In the genomic region with DNA sequence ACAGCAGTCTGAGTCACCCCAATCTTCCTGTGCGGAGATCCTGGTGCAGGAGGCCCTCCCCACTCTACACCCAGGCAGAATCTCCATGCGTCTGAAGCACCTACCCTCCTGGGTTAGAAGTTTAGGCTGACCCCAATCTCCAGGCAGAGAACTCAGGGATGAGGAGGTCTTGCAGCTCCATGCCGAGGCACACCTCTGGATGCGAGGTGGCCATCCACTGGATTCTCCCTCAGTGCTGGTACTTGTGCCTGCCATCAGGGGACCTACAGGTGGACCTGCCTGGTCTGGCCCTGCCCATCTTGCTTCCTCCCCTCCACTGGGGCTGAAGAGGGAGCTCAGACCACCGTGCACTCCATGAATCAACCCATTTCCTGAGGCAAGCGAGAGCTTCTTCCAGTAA, we compare ENCODE assay signal across 18 cellular contexts.
"Had no signal": no experiment of that assay in that cellular context is flagged by ENCODE, and none has a peak within 500 bp of the region (broad histone marks: within the 10 kb centered on the region; RNA-seq: fewer than 3 reads in every experiment).

No MANE protein-coding gene starts in this region.

- H3K9ac ChIP-seq: neural progenitor cell had no signal

- H3K4me2 ChIP-seq: neural progenitor cell had no signal

- H3K4me1 ChIP-seq: neural progenitor cell, pancreas, prostate gland, stomach, testis, thyroid gland, transverse colon, upper lobe of right lung had no signal

- H3K27ac ChIP-seq: neural progenitor cell, pancreas, prostate gland, skin epidermis, stomach, testis, thyroid gland, transverse colon, upper lobe of right lung had no signal

- H3K9me3 ChIP-seq: left lung, pancreas, prostate gland, stomach, testis, thyroid gland, transverse colon, upper lobe of right lung had no signal

- H3K4me3 ChIP-seq: left lung, lung, neural progenitor cell, pancreas, prostate gland, skin epidermis, stomach, testis, thyroid gland, transverse colon, upper lobe of right lung had no signal

- ATAC-seq: right cardiac atrium; sciatic nerve; stimulated activated naive CD8-positive, alpha-beta T cell treated with anti-CD3 and anti-CD28 coated beads, Interleukin-15, Interleukin-2, amounts not matched to agents 100 U/mL and 50 U/mL, for 24 hours had no signal

- H3K27me3 ChIP-seq: left lung, neural progenitor cell, pancreas, testis, thyroid gland, transverse colon, upper lobe of right lung had no signal

- H3K36me3 ChIP-seq: left lung, neural progenitor cell, pancreas, prostate gland, stomach, thyroid gland, transverse colon, upper lobe of right lung had no signal

- DNase-seq: hypothalamus; kidney; left lung; natural killer cell; pancreas; stimulated activated naive B cell treated with anti-CD40 and anti-IgM and Interleukin-4, amounts not matched to agents 10 μg/mL and 1 μg/mL and 100 μg/mL, for 72 hours; stomach; thyroid gland; upper lobe of right lung had no signal

- H2AFZ ChIP-seq: neural progenitor cell had no signal
